ENCODE assay signal across 25 cellular contexts in the genomic region with DNA sequence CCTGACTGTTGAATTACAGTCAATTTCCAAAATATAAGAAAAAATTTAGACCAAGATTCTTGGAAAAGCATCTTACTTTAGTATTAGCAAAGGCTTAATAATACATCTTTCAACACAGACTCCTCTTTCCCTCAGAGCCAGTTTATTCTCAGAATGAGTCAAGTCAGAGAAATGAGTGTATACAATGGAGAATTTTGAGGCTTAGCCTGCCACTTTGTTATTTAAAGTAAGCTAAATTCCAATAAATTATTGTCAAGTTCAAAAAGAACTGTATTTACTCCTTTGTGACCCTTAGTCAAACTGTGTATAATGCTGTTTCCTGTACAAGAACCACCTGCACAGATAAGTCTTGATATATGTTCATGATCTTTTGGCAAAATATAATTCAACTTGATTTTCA.
"Had no signal": no experiment of that assay in that cellular context is flagged by ENCODE, and none has a peak within 500 bp of the region (broad histone marks: within the 10 kb centered on the region; RNA-seq: fewer than 3 reads in every experiment).

No MANE protein-coding gene starts in this region.

- H3K27ac ChIP-seq: ascending aorta, breast epithelium, cardiac muscle cell, coronary artery, dorsolateral prefrontal cortex had no signal

- ATAC-seq: activated CD4-positive, alpha-beta T cell treated with anti-CD3 and anti-CD28 coated beads for 36 hours; activated CD8-positive, alpha-beta memory T cell treated with anti-CD3 and anti-CD28 coated beads, Interleukin-2, amount 10 ng/mL, durations not matched to agents 7 days and 5 days; activated CD8-positive, alpha-beta T cell treated with anti-CD3 and anti-CD28 coated beads, Interleukin-2, amount 10 ng/mL, durations not matched to agents 7 days and 5 days; activated naive CD4-positive, alpha-beta T cell treated with anti-CD3 and anti-CD28 coated beads, Interleukin-2, amount 50 U/mL, for 72 hours; activated T-cell treated with anti-CD3 and anti-CD28 coated beads, Interleukin-2, amount 50 U/mL, for 72 hours; esophagus mucosa had no signal

- H3K9me3 ChIP-seq: ascending aorta, breast epithelium had no signal

- DNase-seq: activated CD4-positive, alpha-beta memory T cell treated with anti-CD3 and anti-CD28 coated beads for 36 hours; activated CD4-positive, alpha-beta T cell treated with anti-CD3 and anti-CD28 coated beads for 36 hours; activated CD4-positive, alpha-beta T cell treated with anti-CD3 and anti-CD28 coated beads, Interleukin-2, amount 10 ng/mL, durations not matched to agents 24 days and 14 days; activated CD4-positive, CD25-positive, alpha-beta regulatory T cell; activated CD4-positive, CD25-positive, alpha-beta regulatory T cell treated with anti-CD3 and anti-CD28 coated beads, Interleukin-2, amount 50 U/mL, for 72 hours; activated CD8-positive, alpha-beta memory T cell treated with anti-CD3 and anti-CD28 coated beads, Interleukin-2, amount 10 ng/mL, durations not matched to agents 7 days and 5 days; activated CD8-positive, alpha-beta memory T cell treated with anti-CD3 and anti-CD28 coated beads, Interleukin-2, amount 50 U/mL, for 4 hours; activated CD8-positive, alpha-beta T cell treated with anti-CD3 and anti-CD28 coated beads, Interleukin-2, amount 10 ng/mL, durations not matched to agents 7 days and 5 days; activated gamma-delta T cell; activated naive CD4-positive, alpha-beta T cell; activated naive CD4-positive, alpha-beta T cell treated with anti-CD3 and anti-CD28 coated beads, Interleukin-2, amount 10 ng/mL, durations not matched to agents 7 days and 5 days; activated naive CD8-positive, alpha-beta T cell treated with anti-CD3 and anti-CD28 coated beads, Interleukin-2, amount 10 ng/mL, durations not matched to agents 7 days and 5 days; activated T-cell treated with anti-CD3 and anti-CD28 coated beads, Interleukin-2, amount 50 U/mL, for 1 hour; activated T-cell treated with anti-CD3 and anti-CD28 coated beads, Interleukin-2, amount 50 U/mL, for 72 hours; dorsolateral prefrontal cortex; effector memory CD4-positive, alpha-beta T cell; endodermal cell; foreskin fibroblast; head of caudate nucleus had no signal

- H3K27me3 ChIP-seq: ascending aorta, breast epithelium, cardiac muscle cell had no signal

- H3K4me1 ChIP-seq: ascending aorta, breast epithelium had no signal

- H3K4me3 ChIP-seq: ascending aorta, breast epithelium, cardiac muscle cell, coronary artery, dorsolateral prefrontal cortex had no signal

- H3K36me3 ChIP-seq: ascending aorta, breast epithelium, cardiac muscle cell had no signal
